ENCODE assay signal across 15 cellular contexts in genomic region chr9:3960661-3961144, GRCh38.
DNase-seq lines count a peak whose midpoint lies in the region; ATAC-seq and TF ChIP-seq lines count a peak whose summit lies in the region.
"Had no signal": no experiment of that assay in that cellular context is flagged by ENCODE, and none has a peak within 500 bp of the region (broad histone marks: within the 10 kb centered on the region; RNA-seq: fewer than 3 reads in every experiment).

No MANE protein-coding gene starts in this region.

- H3K23ac ChIP-seq in IMR-90 (ENCODE audit: low read depth, low read length): no peak overlapping the region

- H3K27ac ChIP-seq in ACC112 (ENCODE audit: low read depth, low read length): peak overlapping the region; percentile 67
- no peak overlapping the region for H3K27ac ChIP-seq in IMR-90 (ENCODE audit: insufficient read depth, low read length)
- H3K27ac ChIP-seq in layer of hippocampus (ENCODE audit: low read depth, low read length): peak overlapping the region; percentile 30
- H3K27ac ChIP-seq: breast epithelium had no signal

- peak overlapping the region; percentile 45 for H4K91ac ChIP-seq in IMR-90 (ENCODE audit: insufficient read depth, low read depth, low read length)

- TF ChIP-seq POLR2A in IMR-90 (IDR thresholded peaks at IDR 0.05; ENCODE audit: low read depth, low read length): no peak

- no peak overlapping the region for H3K4me3 Mint-ChIP-seq in activated CD4-positive, alpha-beta T cell treated with anti-CD3 and anti-CD28 coated beads, Interleukin-2, amount 10 ng/mL, durations not matched to agents 24 days and 14 days

- H3K27me3 Mint-ChIP-seq in activated CD4-positive, alpha-beta T cell treated with anti-CD3 and anti-CD28 coated beads, Interleukin-2, amount 10 ng/mL, durations not matched to agents 24 days and 14 days: no peaks in the 10 kb centered on the region

- in situ Hi-C loops in IMR-90 (cut with MboI; ENCODE audit: low sequenced_read_pairs): no loop called here

- H3K79me1 ChIP-seq in IMR-90 (ENCODE audit: low read depth in 1 of 2, low read length in 2 of 2): peaks cover 0 to 28% of the 10 kb centered on the region in 2 experiments; a peak in 3 of 4 replicates

- TF ChIP-seq RAD21 in IMR-90 (IDR thresholded peaks at IDR 0.05; ENCODE audit: low read length): no peak

- no peak overlapping the region for H3K27ac Mint-ChIP-seq in activated CD4-positive, alpha-beta T cell treated with anti-CD3 and anti-CD28 coated beads, Interleukin-2, amount 10 ng/mL, durations not matched to agents 24 days and 14 days

- 60% methylated on average over 1 of the region's 3 CpGs; no CpG with 5 or more reads in 1 of the 2 experiments for WGBS in IMR-90 (ENCODE audit: extremely low coverage in 2 of 2, insufficient read length in 1 of 2), 2 experiments

- no peak overlapping the region for H3K56ac ChIP-seq in IMR-90 (ENCODE audit: extremely low read depth, insufficient read depth, low read length)

- H2AK5ac ChIP-seq in IMR-90 (ENCODE audit: low read depth, low read length): peak overlapping the region; percentile 59

- no peak overlapping the region for H3K9ac ChIP-seq in IMR-90 (ENCODE audit: low read depth, low read length)

- H4K5ac ChIP-seq in IMR-90 (ENCODE audit: low read depth, low read length): no peak overlapping the region

- H3K36me3 ChIP-seq in ACC112 (ENCODE audit: insufficient read depth, low read length) (no peaks in the 10 kb centered on the region), IMR-90 (ENCODE audit: control insufficient read depth, insufficient read depth, low read length) (no peaks in the 10 kb centered on the region; the same call in 1 of the 2 replicates)
- H3K36me3 ChIP-seq: breast epithelium had no signal

- peak overlapping the region; percentile 36 for H3K14ac ChIP-seq in IMR-90 (replicated peaks; ENCODE audit: low read depth, low read length)

- H3K4ac ChIP-seq in IMR-90 (ENCODE audit: low read depth, low read length): peak overlapping the region; percentile 46

- no peaks in the 10 kb centered on the region for H3K36me3 Mint-ChIP-seq in activated CD4-positive, alpha-beta T cell treated with anti-CD3 and anti-CD28 coated beads, Interleukin-2, amount 10 ng/mL, durations not matched to agents 24 days and 14 days (ENCODE audit: low read depth)

- H2BK5ac ChIP-seq in IMR-90 (ENCODE audit: low read depth, low read length, poor library complexity, severe bottlenecking): peak overlapping the region; percentile 56

- BruUV-seq in IMR-90 (replicated peaks; lab: Mats Ljungman, UMichigan): no TSS peak

- POLR2A ChIA-PET in IMR-90 (lab: Charles Lee; ENCODE audit: unreplicated experiment): no interaction called here

- peaks cover 8% of the 10 kb centered on the region for H3K9me1 ChIP-seq in IMR-90 (ENCODE audit: insufficient read depth, low read length)

- H2AFZ ChIP-seq in ACC112 (ENCODE audit: low read length, unreplicated experiment) (no peak overlapping the region), IMR-90 (replicated peaks; ENCODE audit: low read length, poor library complexity) (no peak overlapping the region)

- no peak overlapping the region for H3K4me2 ChIP-seq in IMR-90 (ENCODE audit: low read depth, low read length)

- peak overlapping the region; percentile 60 for H2BK120ac ChIP-seq in IMR-90 (ENCODE audit: low read depth, low read length)

- H3K9me3 Mint-ChIP-seq in activated CD4-positive, alpha-beta T cell treated with anti-CD3 and anti-CD28 coated beads, Interleukin-2, amount 10 ng/mL, durations not matched to agents 24 days and 14 days: no peaks in the 10 kb centered on the region

- peak; percentile 54 for ATAC-seq in IMR-90 (ENCODE audit: low read depth)

- H4K20me1 ChIP-seq in IMR-90 (ENCODE audit: insufficient read depth, low read length): no peaks in the 10 kb centered on the region

- peak overlapping the region; percentile 33; the same call in 1 of the 2 replicates for H3K18ac ChIP-seq in IMR-90 (ENCODE audit: low read depth, low read length)

- no peaks in the 10 kb centered on the region for H3K9me3 ChIP-seq in IMR-90 (ENCODE audit: control insufficient read depth, insufficient read depth, low read length)
- H3K9me3 ChIP-seq: breast epithelium had no signal

- no peaks in the 10 kb centered on the region for H3K27me3 ChIP-seq in ACC112 (ENCODE audit: insufficient read depth, low read length)
- no peaks in the 10 kb centered on the region for H3K27me3 ChIP-seq in IMR-90 (ENCODE audit: control insufficient read depth, insufficient read depth, low read length)
- H3K27me3 ChIP-seq in layer of hippocampus (ENCODE audit: control insufficient read depth, insufficient read depth, low read length): no peaks in the 10 kb centered on the region
- H3K27me3 ChIP-seq: breast epithelium had no signal

- H3K4me3 ChIP-seq in ACC112 (ENCODE audit: low read depth, low read length) (peak overlapping the region; percentile 11; the same call in 1 of the 2 replicates), IMR-90 (ENCODE audit: insufficient read depth, low read depth, low read length) (no peak overlapping the region), cardiac fibroblast (replicated peaks in 1 of 2; ENCODE audit: low read depth in 2 of 2, low read length in 2 of 2) (no peak overlapping the region)
- H3K4me3 ChIP-seq: breast epithelium had no signal

- TF ChIP-seq CTCF in IMR-90 (conservative IDR thresholded peaks at IDR 0.05; ENCODE audit: low read depth, low read length): no peak
- TF ChIP-seq CTCF in cardiac fibroblast (IDR thresholded peaks at IDR 0.05; ENCODE audit: low read depth, low read length): no peak
- no peak for TF ChIP-seq CTCF in GM10266 (IDR thresholded peaks at IDR 0.05; ENCODE audit: control insufficient read depth, insufficient read depth, low read depth, missing control alignments)

- H3K4me1 Mint-ChIP-seq in activated CD4-positive, alpha-beta T cell treated with anti-CD3 and anti-CD28 coated beads, Interleukin-2, amount 10 ng/mL, durations not matched to agents 24 days and 14 days: no peaks in the 10 kb centered on the region

- H3K4me1 ChIP-seq in ACC112 (ENCODE audit: control insufficient read depth, insufficient read depth, low read length, unreplicated experiment) (peaks cover 41% of the 10 kb centered on the region), IMR-90 (ENCODE audit: control insufficient read depth, insufficient read depth, low read length) (peaks cover 16% of the 10 kb centered on the region)
- H3K4me1 ChIP-seq: breast epithelium had no signal

- peak overlapping the region; percentile 81 for H2BK20ac ChIP-seq in IMR-90 (ENCODE audit: low read depth, low read length)

- H2BK15ac ChIP-seq in IMR-90 (ENCODE audit: low read depth, low read length): peak overlapping the region; percentile 53; the same call in 1 of the 3 replicates

- peak overlapping the region in 1 of 2 experiments; percentile 31; a peak in 2 of 4 replicates for H4K8ac ChIP-seq in IMR-90 (ENCODE audit: low read depth in 2 of 2, low read length in 2 of 2)

- H3K79me2 ChIP-seq in ACC112 (ENCODE audit: control insufficient read depth, insufficient read depth, low read length, unreplicated experiment): peaks cover 5% of the 10 kb centered on the region

- dilution Hi-C loops in IMR-90 (cut with HindIII; ENCODE audit: low sequenced_read_pairs, unreplicated experiment): no loop called here

- no peak overlapping the region for H2AK9ac ChIP-seq in IMR-90 (replicated peaks; ENCODE audit: low read depth, low read length, poor library complexity)

- intact Hi-C loops in IMR-90 (cut with micrococcal nuclease): loop anchor here (5.0 kb wide), 2 partner anchors 228 to 337 kb away; no protein-coding TSS in a partner anchor
- intact Hi-C loops in activated CD4-positive, alpha-beta T cell treated with anti-CD3 and anti-CD28 coated beads, Interleukin-2, amount 10 ng/mL, durations not matched to agents 24 days and 14 days (cut with micrococcal nuclease): no loop called here

- CTCF ChIA-PET in IMR-90 (lab: Yijun Ruan, JAX): interaction anchor here (1.0 kb wide), 1 partner anchor 9 kb away, joined by 3 read pairs; no protein-coding TSS in a partner anchor

- DNase-seq in IMR-90: peak; percentile 75
- DNase-seq in cardiac fibroblast (ENCODE audit: low read depth in 2 of 2): peak; percentile 27 to 70
- DNase-seq in hepatic stellate cell (ENCODE audit: low spot score): no peak
- no peak for DNase-seq in GM10266 (ENCODE audit: extremely low spot score)
- no peak for DNase-seq in GOT3 (lab: John Stamatoyannopoulos, UW)
- DNase-seq in activated CD4-positive, alpha-beta T cell treated with anti-CD3 and anti-CD28 coated beads, Interleukin-2, amount 10 ng/mL, durations not matched to agents 24 days and 14 days: no peak
- DNase-seq: GF-D8; KG1; NCI-H146; NCI-H524; OCI-M1; stimulated activated CD4-positive, alpha-beta T cell treated with anti-CD3 and anti-CD28 coated beads, Interleukin-12 subunit alpha, Interleukin-12 subunit beta, amount 100 ng/mL, for 4 hours had no signal

TF ChIP-seq in IMR-90, 13 proteins besides CTCF, POLR2A, EP300 and RAD21:
- TF ChIP-seq BHLHE40 (IDR thresholded peaks at IDR 0.05; ENCODE audit: low read depth, low read length): peak; percentile 75
- peak; percentile 67 for TF ChIP-seq USF2 (IDR thresholded peaks at IDR 0.05; ENCODE audit: low read depth, low read length)
- TF ChIP-seq CEBPB (IDR thresholded peaks at IDR 0.05; ENCODE audit: low read depth, low read length): no peak
- TF ChIP-seq MXI1 (IDR thresholded peaks at IDR 0.05; ENCODE audit: borderline replicate concordance, low read depth, low read length): no peak
- 0 out of 2 replicates have a peak, but pooled peaks have one; percentile 36 for TF ChIP-seq FOS (IDR thresholded peaks at IDR 0.05; ENCODE audit: low read depth, low read length)
- TF ChIP-seq CHD1 (IDR thresholded peaks at IDR 0.05; ENCODE audit: low read depth, low read length): no peak
TF ChIP-seq in IMR-90: peak in this region for 3.

Comparison
In these comparisons a context has a peak if more than half of its experiments do, and no peak if none do; other contexts are left out.
1. DNase-seq: peak in IMR-90 (single experiment) and cardiac fibroblast (2 of 2); none in hepatic stellate cell (single experiment), GM10266 (single experiment), GOT3 (single experiment) and activated CD4-positive, alpha-beta T cell treated with anti-CD3 and anti-CD28 coated beads, Interleukin-2, amount 10 ng/mL, durations not matched to agents 24 days and 14 days (single experiment).